ENCODE assay signal across 8 cellular contexts in genomic region chr16:1188781-1189189, GRCh38. TPM values are rescaled to one million over a fixed set of nuclear protein-coding genes. Genes with fewer than 3 reads are reported as not detected.
A peak's percentile ranks its signal among the peaks of the same experiment; 100 is the strongest.
DNase-seq lines count a peak whose midpoint lies in the region; ATAC-seq, FAIRE-seq and TF ChIP-seq lines count a peak whose summit lies in the region.

No MANE protein-coding gene starts in this region.

- TF ChIP-seq CTCF in foreskin fibroblast (IDR thresholded peaks at IDR 0.05; ENCODE audit: low read depth, low read length) (no peak), brain microvascular endothelial cell (IDR thresholded peaks at IDR 0.05; ENCODE audit: low read depth, low read length, missing control alignments) (no peak)

- no peaks in the 10 kb centered on the region for H3K4me1 ChIP-seq in small intestine (ENCODE audit: control insufficient read depth in 2 of 2, insufficient read depth in 1 of 2, low read depth in 1 of 2, low read length in 1 of 2)

- WGBS in small intestine, 3 donors: 33 to 36% (median 35%) methylated on average over 13 to 14 of the region's 14 CpGs

- H3K36me3 ChIP-seq in small intestine (ENCODE audit: control insufficient read depth in 2 of 2, insufficient read depth in 2 of 2, low read length in 2 of 2) (no peaks in the 10 kb centered on the region), brain microvascular endothelial cell (replicated peaks) (no peaks in the 10 kb centered on the region)

- no peak for ATAC-seq in HG02623 (IDR thresholded peaks at IDR 0.05; ENCODE audit: unreplicated experiment)

- no peak for FAIRE-seq in small intestine (lab: Jason Lieb, UNC)

- in situ Hi-C loops in brain microvascular endothelial cell (cut with HindIII; ENCODE audit: low pct_ligation_motif_present, low sequenced_read_pairs): no loop called here

- no peaks in the 10 kb centered on the region for H3K9me3 ChIP-seq in small intestine (ENCODE audit: control insufficient read depth, low read depth)

- DNase-seq in Ammon's horn (ENCODE audit: low spot score) (peak; percentile 37), LHCN-M2 (ENCODE audit: low read depth) (peak; percentile 18), foreskin fibroblast (peak; percentile 4 to 55), small intestine (peak; percentile 37), NCI-H1105 treated with DMSO at 0.1 percent for 48 hours (lab: John Stamatoyannopoulos, UW) (no peak), brain microvascular endothelial cell (no peak)
- peak; percentile 49 for DNase-seq in activated CD8-positive, alpha-beta memory T cell treated with anti-CD3 and anti-CD28 coated beads, Interleukin-2, amount 50 U/mL, for 4 hours

- H3K4me3 ChIP-seq in foreskin fibroblast (ENCODE audit: low read depth in 1 of 2, low read length in 2 of 2) (no peak overlapping the region), small intestine (ENCODE audit: low read depth in 1 of 2, low read length in 2 of 2) (no peak overlapping the region), brain microvascular endothelial cell (ENCODE audit: low read depth, low read length) (no peak overlapping the region)

- H3K27me3 ChIP-seq in small intestine (ENCODE audit: control insufficient read depth in 2 of 2, insufficient read depth in 2 of 2, low read length in 2 of 2) (no peaks in the 10 kb centered on the region), brain microvascular endothelial cell (replicated peaks) (no peaks in the 10 kb centered on the region)

- H3K27ac ChIP-seq in small intestine (ENCODE audit: low read depth in 1 of 2, low read length in 1 of 2) (no peak overlapping the region), brain microvascular endothelial cell (no peak overlapping the region)

RNA-seq across cellular contexts. Expression of gene CACNA1H, which starts 35.9 kb away (rescaled TPM):
- not detected in 2 replicates for total RNA-seq in LHCN-M2 (2014; rRNA removed)
- polyA plus RNA-seq in LHCN-M2 (2012): not detected
- 1 to 10 TPM in 2 of 3 donors, under 1 TPM in 1; 0.22 to 7.0 (median 1.1) TPM for polyA plus RNA-seq in small intestine

RNA-seq across cellular contexts. Expression of gene TPSG1, which starts 36.3 kb away (rescaled TPM):
- total RNA-seq in LHCN-M2 (2014; rRNA removed): not detected in 2 replicates
- not detected for polyA plus RNA-seq in LHCN-M2 (2012)
- polyA plus RNA-seq in small intestine: 10 to 100 TPM in 1 of 3 donors, 1 to 10 TPM in 2; 3.3 to 18.8 (median 9.2) TPM

RNA-seq across cellular contexts. Expression of gene TPSB2, which starts 41.2 kb away (rescaled TPM):
- not detected in 2 replicates for total RNA-seq in LHCN-M2 (2014; rRNA removed)
- polyA plus RNA-seq in LHCN-M2 (2012): not detected
- 10 to 100 TPM in 2 of 3 donors, 1 to 10 TPM in 1; 1.3 to 58.7 (median 39.7) TPM for polyA plus RNA-seq in small intestine

RNA-seq across cellular contexts. Expression of gene TPSAB1, which starts 51.7 kb away (rescaled TPM):
- not detected in 2 replicates for total RNA-seq in LHCN-M2 (2014; rRNA removed)
- not detected for polyA plus RNA-seq in LHCN-M2 (2012)
- polyA plus RNA-seq in small intestine: 10 to 100 TPM in 2 of 3 donors, 1 to 10 TPM in 1; 1.8 to 50.5 (median 28.9) TPM

Comparison
In these comparisons a context has a peak if more than half of its experiments do, and no peak if none do; other contexts are left out.
1. DNase-seq: peak in Ammon's horn (single experiment), LHCN-M2 (single experiment), activated CD8-positive, alpha-beta memory T cell treated with anti-CD3 and anti-CD28 coated beads, Interleukin-2, amount 50 U/mL, for 4 hours (single experiment), foreskin fibroblast (2 of 2) and small intestine (single experiment); none in NCI-H1105 treated with DMSO at 0.1 percent for 48 hours (single experiment) and brain microvascular endothelial cell (single experiment).